In the genomic region with DNA sequence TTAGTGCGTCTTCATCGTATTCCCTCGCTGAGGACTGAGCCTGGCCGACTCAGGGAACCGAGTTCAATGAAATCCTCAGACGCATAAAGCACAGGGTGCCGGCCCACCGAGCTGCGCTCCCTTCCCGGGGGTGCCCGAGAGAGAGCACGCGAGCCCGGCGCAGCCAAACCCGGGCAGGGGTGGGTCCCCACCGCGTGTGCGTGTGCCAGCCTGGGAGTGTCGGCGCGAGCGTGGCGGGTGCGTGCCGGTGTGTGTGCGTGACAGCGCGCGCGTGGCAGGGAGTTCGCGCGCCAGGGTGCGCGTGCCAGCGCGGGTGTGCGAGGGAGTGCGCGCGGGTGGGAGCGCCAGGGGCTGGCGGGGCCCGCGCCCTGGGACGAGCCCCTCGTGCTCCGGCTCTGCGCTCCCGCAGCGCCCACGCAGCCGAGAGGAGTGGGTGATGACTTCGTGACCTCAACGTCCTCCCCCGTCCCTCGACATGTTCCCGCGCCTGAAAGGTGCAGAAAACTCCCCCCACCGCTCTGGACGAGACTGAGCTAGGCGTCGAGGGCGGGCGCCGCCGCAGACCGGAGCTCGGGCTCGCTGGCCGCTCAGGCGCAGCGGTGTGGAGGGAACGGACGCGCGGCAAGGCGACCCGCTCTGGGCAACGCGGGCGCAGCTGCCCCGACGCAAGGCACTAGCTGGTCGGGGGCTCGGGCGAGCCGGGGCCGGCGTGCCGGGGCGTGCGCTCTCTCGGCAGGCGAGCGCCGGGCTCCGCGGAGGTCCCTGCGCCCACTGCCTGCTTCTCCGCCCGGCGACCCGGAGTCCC, we compare ENCODE assay signal across 8 cellular contexts.
DNase-seq lines count a peak whose midpoint lies in the region; ATAC-seq, FAIRE-seq and TF ChIP-seq lines count a peak whose summit lies in the region.

No MANE protein-coding gene starts in this region.

- peaks cover 52% of the 10 kb centered on the region for H3K27me3 Mint-ChIP-seq in dendritic cell treated with granulocyte-macrophage colony-stimulating factor and Interleukin-4, amounts not matched to agents 40 ng/mL and 50 ng/mL, for 4 days

- TF ChIP-seq CTCF in A549 (IDR thresholded peaks at IDR 0.05) (no peak), right lobe of liver (IDR thresholded peaks at IDR 0.05) (no peak)

- H3K27ac Mint-ChIP-seq in dendritic cell treated with granulocyte-macrophage colony-stimulating factor and Interleukin-4, amounts not matched to agents 40 ng/mL and 50 ng/mL, for 4 days: no peak overlapping the region

- H3K4me1 ChIP-seq in A549 (peaks cover 4% of the 10 kb centered on the region; the same call in 1 of the 3 replicates), right lobe of liver (peaks cover 0 to 11% (median 0%) of the 10 kb centered on the region in 4 donors)

- H3K27ac ChIP-seq in A549: peak overlapping the region in 1 of 2 experiments; percentile 79; a peak in 3 of 6 replicates
- peak overlapping the region; percentile 43 to 64 (median 63) for H3K27ac ChIP-seq in right lobe of liver

- TF ChIP-seq EP300 in A549 (IDR thresholded peaks at IDR 0.05): no peak

- DNase-seq in A549 (ENCODE audit: low read depth in 1 of 2, low spot score in 1 of 2) (peak in 1 of 2 experiments; percentile 18), right lobe of liver (peak; percentile 30 to 57 (median 44)), GF-D8 (lab: John Stamatoyannopoulos, UW) (no peak)
- DNase-seq in stimulated activated CD4-positive, alpha-beta T cell treated with anti-CD3 and anti-CD28 coated beads, TNF-alpha, amount 100 ng/mL, for 48 hours (ENCODE audit: low read depth in 3 of 3): peak in 2 of 3 donors; percentile 3 to 6

- H3K4me3 ChIP-seq in A549 (peak overlapping the region; percentile 49), right lobe of liver (peak overlapping the region; percentile 30 to 45 (median 30))

- no peaks in the 10 kb centered on the region for H3K36me3 ChIP-seq in right lobe of liver

- CTCF ChIA-PET in A549 (lab: Yijun Ruan, JAX): no interaction called here

- no peaks in the 10 kb centered on the region for H3K27me3 ChIP-seq in right lobe of liver

- TF ChIP-seq RAD21 in A549 (conservative IDR thresholded peaks at IDR 0.05 in 1 of 2, IDR thresholded peaks at IDR 0.05 in 1 of 2): no peak

- H3K9me3 ChIP-seq in A549 (no peaks in the 10 kb centered on the region), right lobe of liver (no peaks in the 10 kb centered on the region)

- peak overlapping the region; percentile 76 for H3K4me3 Mint-ChIP-seq in dendritic cell treated with granulocyte-macrophage colony-stimulating factor and Interleukin-4, amounts not matched to agents 40 ng/mL and 50 ng/mL, for 4 days

- POLR2A ChIA-PET in A549 (lab: Yijun Ruan, JAX): no interaction called here

- ATAC-seq in A549 (peak; percentile 80 to 92; a peak in 5 of 6 replicates), GM18867 (IDR thresholded peaks at IDR 0.05; ENCODE audit: unreplicated experiment) (peak; percentile 73), HG03064 (IDR thresholded peaks at IDR 0.05; ENCODE audit: low read depth, unreplicated experiment) (peak; percentile 74), SK-N-SH treated with all-trans-retinoic acid at 6 μM for 48 hours (peak; percentile 86), right lobe of liver (peak; percentile 39 to 69 (median 50))

- H3K4me1 Mint-ChIP-seq in dendritic cell treated with granulocyte-macrophage colony-stimulating factor and Interleukin-4, amounts not matched to agents 40 ng/mL and 50 ng/mL, for 4 days (ENCODE audit: low read depth): no peaks in the 10 kb centered on the region

- H3K36me3 Mint-ChIP-seq in dendritic cell treated with granulocyte-macrophage colony-stimulating factor and Interleukin-4, amounts not matched to agents 40 ng/mL and 50 ng/mL, for 4 days (ENCODE audit: low read depth): no peaks in the 10 kb centered on the region

- H3K4me2 ChIP-seq in A549: peak overlapping the region; percentile 98

- no peak for FAIRE-seq in A549 (lab: Jason Lieb, UNC)

- intact Hi-C loops in dendritic cell treated with granulocyte-macrophage colony-stimulating factor and Interleukin-4, amounts not matched to agents 40 ng/mL and 50 ng/mL, for 4 days (cut with micrococcal nuclease): no loop called here
- intact Hi-C loops in right lobe of liver (cut with DNase I): no loop called here

- whole genome bisulfite sequencing in A549 (ENCODE audit: missing lambda C conversion rate): 12% methylated on average over 21 of the region's 105 CpGs
- WGBS in right lobe of liver (ENCODE audit: insufficient coverage, low coverage, low lambda C conversion rate, missing lambda C conversion rate): 2% methylated on average over 47 of the region's 105 CpGs

- no peaks in the 10 kb centered on the region for H3K9me3 Mint-ChIP-seq in dendritic cell treated with granulocyte-macrophage colony-stimulating factor and Interleukin-4, amounts not matched to agents 40 ng/mL and 50 ng/mL, for 4 days

- no peak for TF ChIP-seq POLR2A in A549 (IDR thresholded peaks at IDR 0.05; ENCODE audit: low read length)
- no peak for TF ChIP-seq POLR2A in right lobe of liver (IDR thresholded peaks at IDR 0.05)

TF ChIP-seq in A549, 52 proteins besides CTCF, POLR2A, EP300 and RAD21:
- no peak for TF ChIP-seq USF2 (IDR thresholded peaks at IDR 0.05)
- peak; percentile 54 for TF ChIP-seq MAX (IDR thresholded peaks at IDR 0.05)
- TF ChIP-seq, protein P1, sequence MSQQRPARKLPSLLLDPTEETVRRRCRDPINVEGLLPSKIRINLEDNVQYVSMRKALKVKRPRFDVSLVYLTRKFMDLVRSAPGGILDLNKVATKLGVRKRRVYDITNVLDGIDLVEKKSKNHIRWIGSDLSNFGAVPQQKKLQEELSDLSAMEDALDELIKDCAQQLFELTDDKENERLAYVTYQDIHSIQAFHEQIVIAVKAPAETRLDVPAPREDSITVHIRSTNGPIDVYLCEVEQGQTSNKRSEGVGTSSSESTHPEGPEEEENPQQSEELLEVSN (IDR thresholded peaks at IDR 0.05; ENCODE audit: borderline replicate concordance, low read depth): peak; percentile 70
- no peak for TF ChIP-seq POLR2AphosphoS2 (conservative IDR thresholded peaks at IDR 0.05; ENCODE audit: low read length)
- TF ChIP-seq NR3C1 (IDR thresholded peaks at IDR 0.05): no peak

TF ChIP-seq in SK-N-SH treated with all-trans-retinoic acid at 6 μM for 48 hours, 23 proteins besides CTCF, POLR2A, EP300 and RAD21 (continues in another document):
- TF ChIP-seq PATZ1 (CRISPR knock-in tag; IDR thresholded peaks at IDR 0.05; ENCODE audit: borderline replicate concordance) (no peak), ZFP30 (CRISPR knock-in tag; IDR thresholded peaks at IDR 0.05) (no peak), ARNTL (CRISPR knock-in tag; IDR thresholded peaks at IDR 0.05; ENCODE audit: borderline replicate concordance, low read depth) (no peak), GLIS3 (CRISPR knock-in tag; IDR thresholded peaks at IDR 0.05) (no peak), PPARA (CRISPR knock-in tag; IDR thresholded peaks at IDR 0.05; ENCODE audit: borderline replicate concordance) (no peak), BACH2 (CRISPR knock-in tag; IDR thresholded peaks at IDR 0.05; ENCODE audit: borderline replicate concordance) (no peak), TOX (CRISPR knock-in tag; IDR thresholded peaks at IDR 0.05; ENCODE audit: borderline replicate concordance) (no peak), CSRNP3 (CRISPR knock-in tag; IDR thresholded peaks at IDR 0.05) (no peak), ZNF70 (CRISPR knock-in tag; IDR thresholded peaks at IDR 0.05) (no peak), RARB (CRISPR knock-in tag; IDR thresholded peaks at IDR 0.05) (no peak), ZNF565 (CRISPR knock-in tag; conservative IDR thresholded peaks at IDR 0.05; ENCODE audit: low read depth) (no peak)
- TF ChIP-seq, protein P2, sequence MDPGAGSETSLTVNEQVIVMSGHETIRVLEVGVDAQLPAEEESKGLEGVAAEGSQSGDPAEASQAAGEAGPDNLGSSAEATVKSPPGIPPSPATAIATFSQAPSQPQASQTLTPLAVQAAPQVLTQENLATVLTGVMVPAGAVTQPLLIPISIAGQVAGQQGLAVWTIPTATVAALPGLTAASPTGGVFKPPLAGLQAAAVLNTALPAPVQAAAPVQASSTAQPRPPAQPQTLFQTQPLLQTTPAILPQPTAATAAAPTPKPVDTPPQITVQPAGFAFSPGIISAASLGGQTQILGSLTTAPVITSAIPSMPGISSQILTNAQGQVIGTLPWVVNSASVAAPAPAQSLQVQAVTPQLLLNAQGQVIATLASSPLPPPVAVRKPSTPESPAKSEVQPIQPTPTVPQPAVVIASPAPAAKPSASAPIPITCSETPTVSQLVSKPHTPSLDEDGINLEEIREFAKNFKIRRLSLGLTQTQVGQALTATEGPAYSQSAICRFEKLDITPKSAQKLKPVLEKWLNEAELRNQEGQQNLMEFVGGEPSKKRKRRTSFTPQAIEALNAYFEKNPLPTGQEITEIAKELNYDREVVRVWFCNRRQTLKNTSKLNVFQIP (CRISPR knock-in tag; IDR thresholded peaks at IDR 0.05; ENCODE audit: borderline replicate concordance, low read depth): no peak
